Comparison of ENCODE assay signal across 1 cellular context in genomic region chr1:156337888-156338179, GRCh38.
TF ChIP-seq lines count a peak whose summit lies in the region.

No MANE protein-coding gene starts in this region.

TF ChIP-seq in K562, 482 proteins besides CTCF, POLR2A, EP300 and RAD21 (continued from another document and continues in another):
- no peak for TF ChIP-seq JUND (IDR thresholded peaks at IDR 0.05; ENCODE audit: borderline replicate concordance, low read depth, low read length)
- TF ChIP-seq JUND (tag; IDR thresholded peaks at IDR 0.05; ENCODE audit: borderline replicate concordance, low read depth, low read length): no peak
- no peak for TF ChIP-seq ID3 (CRISPR knock-in tag; IDR thresholded peaks at IDR 0.05)
- TF ChIP-seq ID3 (tag; IDR thresholded peaks at IDR 0.05): no peak
- TF ChIP-seq, protein P1, sequence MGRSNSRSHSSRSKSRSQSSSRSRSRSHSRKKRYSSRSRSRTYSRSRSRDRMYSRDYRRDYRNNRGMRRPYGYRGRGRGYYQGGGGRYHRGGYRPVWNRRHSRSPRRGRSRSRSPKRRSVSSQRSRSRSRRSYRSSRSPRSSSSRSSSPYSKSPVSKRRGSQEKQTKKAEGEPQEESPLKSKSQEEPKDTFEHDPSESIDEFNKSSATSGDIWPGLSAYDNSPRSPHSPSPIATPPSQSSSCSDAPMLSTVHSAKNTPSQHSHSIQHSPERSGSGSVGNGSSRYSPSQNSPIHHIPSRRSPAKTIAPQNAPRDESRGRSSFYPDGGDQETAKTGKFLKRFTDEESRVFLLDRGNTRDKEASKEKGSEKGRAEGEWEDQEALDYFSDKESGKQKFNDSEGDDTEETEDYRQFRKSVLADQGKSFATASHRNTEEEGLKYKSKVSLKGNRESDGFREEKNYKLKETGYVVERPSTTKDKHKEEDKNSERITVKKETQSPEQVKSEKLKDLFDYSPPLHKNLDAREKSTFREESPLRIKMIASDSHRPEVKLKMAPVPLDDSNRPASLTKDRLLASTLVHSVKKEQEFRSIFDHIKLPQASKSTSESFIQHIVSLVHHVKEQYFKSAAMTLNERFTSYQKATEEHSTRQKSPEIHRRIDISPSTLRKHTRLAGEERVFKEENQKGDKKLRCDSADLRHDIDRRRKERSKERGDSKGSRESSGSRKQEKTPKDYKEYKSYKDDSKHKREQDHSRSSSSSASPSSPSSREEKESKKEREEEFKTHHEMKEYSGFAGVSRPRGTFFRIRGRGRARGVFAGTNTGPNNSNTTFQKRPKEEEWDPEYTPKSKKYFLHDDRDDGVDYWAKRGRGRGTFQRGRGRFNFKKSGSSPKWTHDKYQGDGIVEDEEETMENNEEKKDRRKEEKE (IDR thresholded peaks at IDR 0.05; ENCODE audit: borderline replicate concordance in 1 of 2, control insufficient read depth in 1 of 2, low read depth in 2 of 2, low read length in 1 of 2): 0 out of 4 replicates have a peak, but pooled peaks of 1 of the 2 experiments have one; percentile 15
- TF ChIP-seq NR3C1 (CRISPR knock-in tag; IDR thresholded peaks at IDR 0.05): no peak
- TF ChIP-seq, protein P2, sequence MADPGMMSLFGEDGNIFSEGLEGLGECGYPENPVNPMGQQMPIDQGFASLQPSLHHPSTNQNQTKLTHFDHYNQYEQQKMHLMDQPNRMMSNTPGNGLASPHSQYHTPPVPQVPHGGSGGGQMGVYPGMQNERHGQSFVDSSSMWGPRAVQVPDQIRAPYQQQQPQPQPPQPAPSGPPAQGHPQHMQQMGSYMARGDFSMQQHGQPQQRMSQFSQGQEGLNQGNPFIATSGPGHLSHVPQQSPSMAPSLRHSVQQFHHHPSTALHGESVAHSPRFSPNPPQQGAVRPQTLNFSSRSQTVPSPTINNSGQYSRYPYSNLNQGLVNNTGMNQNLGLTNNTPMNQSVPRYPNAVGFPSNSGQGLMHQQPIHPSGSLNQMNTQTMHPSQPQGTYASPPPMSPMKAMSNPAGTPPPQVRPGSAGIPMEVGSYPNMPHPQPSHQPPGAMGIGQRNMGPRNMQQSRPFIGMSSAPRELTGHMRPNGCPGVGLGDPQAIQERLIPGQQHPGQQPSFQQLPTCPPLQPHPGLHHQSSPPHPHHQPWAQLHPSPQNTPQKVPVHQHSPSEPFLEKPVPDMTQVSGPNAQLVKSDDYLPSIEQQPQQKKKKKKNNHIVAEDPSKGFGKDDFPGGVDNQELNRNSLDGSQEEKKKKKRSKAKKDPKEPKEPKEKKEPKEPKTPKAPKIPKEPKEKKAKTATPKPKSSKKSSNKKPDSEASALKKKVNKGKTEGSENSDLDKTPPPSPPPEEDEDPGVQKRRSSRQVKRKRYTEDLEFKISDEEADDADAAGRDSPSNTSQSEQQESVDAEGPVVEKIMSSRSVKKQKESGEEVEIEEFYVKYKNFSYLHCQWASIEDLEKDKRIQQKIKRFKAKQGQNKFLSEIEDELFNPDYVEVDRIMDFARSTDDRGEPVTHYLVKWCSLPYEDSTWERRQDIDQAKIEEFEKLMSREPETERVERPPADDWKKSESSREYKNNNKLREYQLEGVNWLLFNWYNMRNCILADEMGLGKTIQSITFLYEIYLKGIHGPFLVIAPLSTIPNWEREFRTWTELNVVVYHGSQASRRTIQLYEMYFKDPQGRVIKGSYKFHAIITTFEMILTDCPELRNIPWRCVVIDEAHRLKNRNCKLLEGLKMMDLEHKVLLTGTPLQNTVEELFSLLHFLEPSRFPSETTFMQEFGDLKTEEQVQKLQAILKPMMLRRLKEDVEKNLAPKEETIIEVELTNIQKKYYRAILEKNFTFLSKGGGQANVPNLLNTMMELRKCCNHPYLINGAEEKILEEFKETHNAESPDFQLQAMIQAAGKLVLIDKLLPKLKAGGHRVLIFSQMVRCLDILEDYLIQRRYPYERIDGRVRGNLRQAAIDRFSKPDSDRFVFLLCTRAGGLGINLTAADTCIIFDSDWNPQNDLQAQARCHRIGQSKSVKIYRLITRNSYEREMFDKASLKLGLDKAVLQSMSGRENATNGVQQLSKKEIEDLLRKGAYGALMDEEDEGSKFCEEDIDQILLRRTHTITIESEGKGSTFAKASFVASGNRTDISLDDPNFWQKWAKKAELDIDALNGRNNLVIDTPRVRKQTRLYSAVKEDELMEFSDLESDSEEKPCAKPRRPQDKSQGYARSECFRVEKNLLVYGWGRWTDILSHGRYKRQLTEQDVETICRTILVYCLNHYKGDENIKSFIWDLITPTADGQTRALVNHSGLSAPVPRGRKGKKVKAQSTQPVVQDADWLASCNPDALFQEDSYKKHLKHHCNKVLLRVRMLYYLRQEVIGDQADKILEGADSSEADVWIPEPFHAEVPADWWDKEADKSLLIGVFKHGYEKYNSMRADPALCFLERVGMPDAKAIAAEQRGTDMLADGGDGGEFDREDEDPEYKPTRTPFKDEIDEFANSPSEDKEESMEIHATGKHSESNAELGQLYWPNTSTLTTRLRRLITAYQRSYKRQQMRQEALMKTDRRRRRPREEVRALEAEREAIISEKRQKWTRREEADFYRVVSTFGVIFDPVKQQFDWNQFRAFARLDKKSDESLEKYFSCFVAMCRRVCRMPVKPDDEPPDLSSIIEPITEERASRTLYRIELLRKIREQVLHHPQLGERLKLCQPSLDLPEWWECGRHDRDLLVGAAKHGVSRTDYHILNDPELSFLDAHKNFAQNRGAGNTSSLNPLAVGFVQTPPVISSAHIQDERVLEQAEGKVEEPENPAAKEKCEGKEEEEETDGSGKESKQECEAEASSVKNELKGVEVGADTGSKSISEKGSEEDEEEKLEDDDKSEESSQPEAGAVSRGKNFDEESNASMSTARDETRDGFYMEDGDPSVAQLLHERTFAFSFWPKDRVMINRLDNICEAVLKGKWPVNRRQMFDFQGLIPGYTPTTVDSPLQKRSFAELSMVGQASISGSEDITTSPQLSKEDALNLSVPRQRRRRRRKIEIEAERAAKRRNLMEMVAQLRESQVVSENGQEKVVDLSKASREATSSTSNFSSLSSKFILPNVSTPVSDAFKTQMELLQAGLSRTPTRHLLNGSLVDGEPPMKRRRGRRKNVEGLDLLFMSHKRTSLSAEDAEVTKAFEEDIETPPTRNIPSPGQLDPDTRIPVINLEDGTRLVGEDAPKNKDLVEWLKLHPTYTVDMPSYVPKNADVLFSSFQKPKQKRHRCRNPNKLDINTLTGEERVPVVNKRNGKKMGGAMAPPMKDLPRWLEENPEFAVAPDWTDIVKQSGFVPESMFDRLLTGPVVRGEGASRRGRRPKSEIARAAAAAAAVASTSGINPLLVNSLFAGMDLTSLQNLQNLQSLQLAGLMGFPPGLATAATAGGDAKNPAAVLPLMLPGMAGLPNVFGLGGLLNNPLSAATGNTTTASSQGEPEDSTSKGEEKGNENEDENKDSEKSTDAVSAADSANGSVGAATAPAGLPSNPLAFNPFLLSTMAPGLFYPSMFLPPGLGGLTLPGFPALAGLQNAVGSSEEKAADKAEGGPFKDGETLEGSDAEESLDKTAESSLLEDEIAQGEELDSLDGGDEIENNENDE (IDR thresholded peaks at IDR 0.05; ENCODE audit: low read depth, low read length): no peak
- no peak for TF ChIP-seq ZNF584 (CRISPR knock-in tag; IDR thresholded peaks at IDR 0.05; ENCODE audit: low read depth)
- TF ChIP-seq, protein P3, sequence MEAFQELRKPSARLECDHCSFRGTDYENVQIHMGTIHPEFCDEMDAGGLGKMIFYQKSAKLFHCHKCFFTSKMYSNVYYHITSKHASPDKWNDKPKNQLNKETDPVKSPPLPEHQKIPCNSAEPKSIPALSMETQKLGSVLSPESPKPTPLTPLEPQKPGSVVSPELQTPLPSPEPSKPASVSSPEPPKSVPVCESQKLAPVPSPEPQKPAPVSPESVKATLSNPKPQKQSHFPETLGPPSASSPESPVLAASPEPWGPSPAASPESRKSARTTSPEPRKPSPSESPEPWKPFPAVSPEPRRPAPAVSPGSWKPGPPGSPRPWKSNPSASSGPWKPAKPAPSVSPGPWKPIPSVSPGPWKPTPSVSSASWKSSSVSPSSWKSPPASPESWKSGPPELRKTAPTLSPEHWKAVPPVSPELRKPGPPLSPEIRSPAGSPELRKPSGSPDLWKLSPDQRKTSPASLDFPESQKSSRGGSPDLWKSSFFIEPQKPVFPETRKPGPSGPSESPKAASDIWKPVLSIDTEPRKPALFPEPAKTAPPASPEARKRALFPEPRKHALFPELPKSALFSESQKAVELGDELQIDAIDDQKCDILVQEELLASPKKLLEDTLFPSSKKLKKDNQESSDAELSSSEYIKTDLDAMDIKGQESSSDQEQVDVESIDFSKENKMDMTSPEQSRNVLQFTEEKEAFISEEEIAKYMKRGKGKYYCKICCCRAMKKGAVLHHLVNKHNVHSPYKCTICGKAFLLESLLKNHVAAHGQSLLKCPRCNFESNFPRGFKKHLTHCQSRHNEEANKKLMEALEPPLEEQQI (IDR thresholded peaks at IDR 0.05): no peak
- no peak for TF ChIP-seq KLF13 (tag; IDR thresholded peaks at IDR 0.05; ENCODE audit: borderline replicate concordance, low read depth)
- TF ChIP-seq, protein P4, sequence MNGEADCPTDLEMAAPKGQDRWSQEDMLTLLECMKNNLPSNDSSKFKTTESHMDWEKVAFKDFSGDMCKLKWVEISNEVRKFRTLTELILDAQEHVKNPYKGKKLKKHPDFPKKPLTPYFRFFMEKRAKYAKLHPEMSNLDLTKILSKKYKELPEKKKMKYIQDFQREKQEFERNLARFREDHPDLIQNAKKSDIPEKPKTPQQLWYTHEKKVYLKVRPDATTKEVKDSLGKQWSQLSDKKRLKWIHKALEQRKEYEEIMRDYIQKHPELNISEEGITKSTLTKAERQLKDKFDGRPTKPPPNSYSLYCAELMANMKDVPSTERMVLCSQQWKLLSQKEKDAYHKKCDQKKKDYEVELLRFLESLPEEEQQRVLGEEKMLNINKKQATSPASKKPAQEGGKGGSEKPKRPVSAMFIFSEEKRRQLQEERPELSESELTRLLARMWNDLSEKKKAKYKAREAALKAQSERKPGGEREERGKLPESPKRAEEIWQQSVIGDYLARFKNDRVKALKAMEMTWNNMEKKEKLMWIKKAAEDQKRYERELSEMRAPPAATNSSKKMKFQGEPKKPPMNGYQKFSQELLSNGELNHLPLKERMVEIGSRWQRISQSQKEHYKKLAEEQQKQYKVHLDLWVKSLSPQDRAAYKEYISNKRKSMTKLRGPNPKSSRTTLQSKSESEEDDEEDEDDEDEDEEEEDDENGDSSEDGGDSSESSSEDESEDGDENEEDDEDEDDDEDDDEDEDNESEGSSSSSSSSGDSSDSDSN (IDR thresholded peaks at IDR 0.05; ENCODE audit: borderline replicate concordance in 1 of 2, low read depth in 2 of 2, low read length in 2 of 2): no peak
- no peak for TF ChIP-seq SETDB1 (IDR thresholded peaks at IDR 0.05; ENCODE audit: low read length)
- 0 out of 2 replicates have a peak, but pooled peaks have one; percentile 14 for TF ChIP-seq ELF4 (CRISPR knock-in tag; IDR thresholded peaks at IDR 0.05)
- TF ChIP-seq SP2 (IDR thresholded peaks at IDR 0.05; ENCODE audit: extremely low read depth, low read depth, low read length, poor library complexity, severe bottlenecking): no peak
- no peak for TF ChIP-seq KHSRP (IDR thresholded peaks at IDR 0.05)
- no peak for TF ChIP-seq ZNF507 (tag; conservative IDR thresholded peaks at IDR 0.05)
- 0 out of 2 replicates have a peak, but pooled peaks have one; percentile 56 for TF ChIP-seq HBP1 (CRISPR knock-in tag; IDR thresholded peaks at IDR 0.05)
- no peak for TF ChIP-seq GTF2E2 (tag; IDR thresholded peaks at IDR 0.05)
- no peak for TF ChIP-seq STAT5A (IDR thresholded peaks at IDR 0.05; ENCODE audit: borderline replicate concordance, low read length)
- no peak for TF ChIP-seq HES1 (IDR thresholded peaks at IDR 0.05; ENCODE audit: low read depth)
- TF ChIP-seq, protein P5, sequence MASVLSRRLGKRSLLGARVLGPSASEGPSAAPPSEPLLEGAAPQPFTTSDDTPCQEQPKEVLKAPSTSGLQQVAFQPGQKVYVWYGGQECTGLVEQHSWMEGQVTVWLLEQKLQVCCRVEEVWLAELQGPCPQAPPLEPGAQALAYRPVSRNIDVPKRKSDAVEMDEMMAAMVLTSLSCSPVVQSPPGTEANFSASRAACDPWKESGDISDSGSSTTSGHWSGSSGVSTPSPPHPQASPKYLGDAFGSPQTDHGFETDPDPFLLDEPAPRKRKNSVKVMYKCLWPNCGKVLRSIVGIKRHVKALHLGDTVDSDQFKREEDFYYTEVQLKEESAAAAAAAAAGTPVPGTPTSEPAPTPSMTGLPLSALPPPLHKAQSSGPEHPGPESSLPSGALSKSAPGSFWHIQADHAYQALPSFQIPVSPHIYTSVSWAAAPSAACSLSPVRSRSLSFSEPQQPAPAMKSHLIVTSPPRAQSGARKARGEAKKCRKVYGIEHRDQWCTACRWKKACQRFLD (CRISPR knock-in tag; IDR thresholded peaks at IDR 0.05): no peak
- no peak for TF ChIP-seq ZNF583 (CRISPR knock-in tag; IDR thresholded peaks at IDR 0.05)
- no peak for TF ChIP-seq MEIS2 (IDR thresholded peaks at IDR 0.05; ENCODE audit: partially characterized antibody)
- TF ChIP-seq HNRNPK (IDR thresholded peaks at IDR 0.05; ENCODE audit: low read depth, low read length, poor library complexity, severe bottlenecking): no peak
- TF ChIP-seq COPS2 (conservative IDR thresholded peaks at IDR 0.05): no peak
- TF ChIP-seq ZFP1 (CRISPR knock-in tag; IDR thresholded peaks at IDR 0.05): no peak
- TF ChIP-seq RAD51 (IDR thresholded peaks at IDR 0.05; ENCODE audit: borderline replicate concordance, low read depth): no peak
- TF ChIP-seq YBX1 (IDR thresholded peaks at IDR 0.05): no peak
- no peak for TF ChIP-seq CC2D1A (IDR thresholded peaks at IDR 0.05)
- TF ChIP-seq ZNF780A (CRISPR knock-in tag; IDR thresholded peaks at IDR 0.05): no peak
- TF ChIP-seq NELFE (IDR thresholded peaks at IDR 0.05; ENCODE audit: insufficient read depth, insufficient read length): no peak
- TF ChIP-seq ZNF316 (IDR thresholded peaks at IDR 0.05): peak; percentile 21; the same call in 1 of the 2 replicates
- no peak for TF ChIP-seq KDM4B (IDR thresholded peaks at IDR 0.05; ENCODE audit: borderline replicate concordance in 2 of 2, low read depth in 1 of 2)
